Comparison of ENCODE assay signal across 1 cellular context in the genomic region with DNA sequence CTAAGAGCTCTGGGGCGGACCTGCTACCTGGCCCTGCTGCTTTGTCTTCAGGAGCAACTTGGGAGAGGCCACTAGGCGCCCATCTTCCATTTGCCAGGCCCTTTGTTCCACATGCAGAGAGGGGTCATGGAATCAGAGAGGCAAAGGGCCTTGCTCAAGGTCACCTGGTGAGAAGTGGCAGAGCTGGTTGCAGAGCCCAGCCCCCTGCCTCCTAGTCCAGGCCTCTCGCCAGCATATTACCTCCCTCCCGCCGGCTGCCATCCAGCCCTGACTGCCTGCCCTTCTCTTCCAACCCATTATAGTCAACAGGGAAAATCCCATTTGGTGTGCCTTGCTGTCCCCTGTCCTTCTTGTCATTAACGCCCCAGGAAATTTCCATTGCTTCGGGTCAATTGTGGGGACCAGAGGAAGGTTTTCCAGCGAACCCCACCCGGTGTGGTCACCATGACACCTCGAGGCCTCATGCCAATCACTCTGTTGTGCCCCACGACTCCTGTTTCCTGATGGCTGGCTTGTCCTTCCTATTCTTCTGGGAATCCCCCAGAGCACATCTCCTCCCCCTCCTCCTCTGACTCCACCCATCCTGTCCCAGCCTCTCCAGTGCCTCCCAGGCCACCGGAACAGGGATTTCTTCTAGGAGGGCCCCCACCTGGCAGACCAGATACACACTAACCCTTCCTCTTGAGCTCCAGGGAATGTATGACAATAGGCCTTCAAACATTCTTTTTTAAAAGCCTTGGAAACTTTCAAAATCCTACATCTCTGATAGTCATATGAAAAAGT.
TF ChIP-seq lines count a peak whose summit lies in the region.

No MANE protein-coding gene starts in this region.

TF ChIP-seq in GM23338, 12 proteins besides CTCF, POLR2A, EP300 and RAD21 (continued from another document):
- TF ChIP-seq, protein P1, sequence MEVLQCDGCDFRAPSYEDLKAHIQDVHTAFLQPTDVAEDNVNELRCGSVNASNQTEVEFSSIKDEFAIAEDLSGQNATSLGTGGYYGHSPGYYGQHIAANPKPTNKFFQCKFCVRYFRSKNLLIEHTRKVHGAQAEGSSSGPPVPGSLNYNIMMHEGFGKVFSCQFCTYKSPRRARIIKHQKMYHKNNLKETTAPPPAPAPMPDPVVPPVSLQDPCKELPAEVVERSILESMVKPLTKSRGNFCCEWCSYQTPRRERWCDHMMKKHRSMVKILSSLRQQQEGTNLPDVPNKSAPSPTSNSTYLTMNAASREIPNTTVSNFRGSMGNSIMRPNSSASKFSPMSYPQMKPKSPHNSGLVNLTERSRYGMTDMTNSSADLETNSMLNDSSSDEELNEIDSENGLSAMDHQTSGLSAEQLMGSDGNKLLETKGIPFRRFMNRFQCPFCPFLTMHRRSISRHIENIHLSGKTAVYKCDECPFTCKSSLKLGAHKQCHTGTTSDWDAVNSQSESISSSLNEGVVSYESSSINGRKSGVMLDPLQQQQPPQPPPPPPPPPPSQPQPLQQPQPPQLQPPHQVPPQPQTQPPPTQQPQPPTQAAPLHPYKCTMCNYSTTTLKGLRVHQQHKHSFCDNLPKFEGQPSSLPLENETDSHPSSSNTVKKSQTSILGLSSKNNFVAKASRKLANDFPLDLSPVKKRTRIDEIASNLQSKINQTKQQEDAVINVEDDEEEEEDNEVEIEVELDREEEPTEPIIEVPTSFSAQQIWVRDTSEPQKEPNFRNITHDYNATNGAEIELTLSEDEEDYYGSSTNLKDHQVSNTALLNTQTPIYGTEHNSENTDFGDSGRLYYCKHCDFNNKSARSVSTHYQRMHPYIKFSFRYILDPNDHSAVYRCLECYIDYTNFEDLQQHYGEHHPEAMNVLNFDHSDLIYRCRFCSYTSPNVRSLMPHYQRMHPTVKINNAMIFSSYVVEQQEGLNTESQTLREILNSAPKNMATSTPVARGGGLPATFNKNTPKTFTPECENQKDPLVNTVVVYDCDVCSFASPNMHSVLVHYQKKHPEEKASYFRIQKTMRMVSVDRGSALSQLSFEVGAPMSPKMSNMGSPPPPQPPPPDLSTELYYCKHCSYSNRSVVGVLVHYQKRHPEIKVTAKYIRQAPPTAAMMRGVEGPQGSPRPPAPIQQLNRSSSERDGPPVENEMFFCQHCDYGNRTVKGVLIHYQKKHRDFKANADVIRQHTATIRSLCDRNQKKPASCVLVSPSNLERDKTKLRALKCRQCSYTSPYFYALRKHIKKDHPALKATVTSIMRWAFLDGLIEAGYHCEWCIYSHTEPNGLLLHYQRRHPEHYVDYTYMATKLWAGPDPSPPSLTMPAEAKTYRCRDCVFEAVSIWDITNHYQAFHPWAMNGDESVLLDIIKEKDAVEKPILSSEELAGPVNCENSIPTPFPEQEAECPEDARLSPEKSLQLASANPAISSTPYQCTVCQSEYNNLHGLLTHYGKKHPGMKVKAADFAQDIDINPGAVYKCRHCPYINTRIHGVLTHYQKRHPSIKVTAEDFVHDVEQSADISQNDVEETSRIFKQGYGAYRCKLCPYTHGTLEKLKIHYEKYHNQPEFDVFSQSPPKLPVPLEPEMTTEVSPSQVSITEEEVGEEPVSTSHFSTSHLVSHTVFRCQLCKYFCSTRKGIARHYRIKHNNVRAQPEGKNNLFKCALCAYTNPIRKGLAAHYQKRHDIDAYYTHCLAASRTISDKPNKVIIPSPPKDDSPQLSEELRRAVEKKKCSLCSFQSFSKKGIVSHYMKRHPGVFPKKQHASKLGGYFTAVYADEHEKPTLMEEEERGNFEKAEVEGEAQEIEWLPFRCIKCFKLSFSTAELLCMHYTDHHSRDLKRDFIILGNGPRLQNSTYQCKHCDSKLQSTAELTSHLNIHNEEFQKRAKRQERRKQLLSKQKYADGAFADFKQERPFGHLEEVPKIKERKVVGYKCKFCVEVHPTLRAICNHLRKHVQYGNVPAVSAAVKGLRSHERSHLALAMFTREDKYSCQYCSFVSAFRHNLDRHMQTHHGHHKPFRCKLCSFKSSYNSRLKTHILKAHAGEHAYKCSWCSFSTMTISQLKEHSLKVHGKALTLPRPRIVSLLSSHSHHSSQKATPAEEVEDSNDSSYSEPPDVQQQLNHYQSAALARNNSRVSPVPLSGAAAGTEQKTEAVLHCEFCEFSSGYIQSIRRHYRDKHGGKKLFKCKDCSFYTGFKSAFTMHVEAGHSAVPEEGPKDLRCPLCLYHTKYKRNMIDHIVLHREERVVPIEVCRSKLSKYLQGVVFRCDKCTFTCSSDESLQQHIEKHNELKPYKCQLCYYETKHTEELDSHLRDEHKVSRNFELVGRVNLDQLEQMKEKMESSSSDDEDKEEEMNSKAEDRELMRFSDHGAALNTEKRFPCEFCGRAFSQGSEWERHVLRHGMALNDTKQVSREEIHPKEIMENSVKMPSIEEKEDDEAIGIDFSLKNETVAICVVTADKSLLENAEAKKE (CRISPR knock-in tag; IDR thresholded peaks at IDR 0.05), result no peak
- TF ChIP-seq, protein P2, sequence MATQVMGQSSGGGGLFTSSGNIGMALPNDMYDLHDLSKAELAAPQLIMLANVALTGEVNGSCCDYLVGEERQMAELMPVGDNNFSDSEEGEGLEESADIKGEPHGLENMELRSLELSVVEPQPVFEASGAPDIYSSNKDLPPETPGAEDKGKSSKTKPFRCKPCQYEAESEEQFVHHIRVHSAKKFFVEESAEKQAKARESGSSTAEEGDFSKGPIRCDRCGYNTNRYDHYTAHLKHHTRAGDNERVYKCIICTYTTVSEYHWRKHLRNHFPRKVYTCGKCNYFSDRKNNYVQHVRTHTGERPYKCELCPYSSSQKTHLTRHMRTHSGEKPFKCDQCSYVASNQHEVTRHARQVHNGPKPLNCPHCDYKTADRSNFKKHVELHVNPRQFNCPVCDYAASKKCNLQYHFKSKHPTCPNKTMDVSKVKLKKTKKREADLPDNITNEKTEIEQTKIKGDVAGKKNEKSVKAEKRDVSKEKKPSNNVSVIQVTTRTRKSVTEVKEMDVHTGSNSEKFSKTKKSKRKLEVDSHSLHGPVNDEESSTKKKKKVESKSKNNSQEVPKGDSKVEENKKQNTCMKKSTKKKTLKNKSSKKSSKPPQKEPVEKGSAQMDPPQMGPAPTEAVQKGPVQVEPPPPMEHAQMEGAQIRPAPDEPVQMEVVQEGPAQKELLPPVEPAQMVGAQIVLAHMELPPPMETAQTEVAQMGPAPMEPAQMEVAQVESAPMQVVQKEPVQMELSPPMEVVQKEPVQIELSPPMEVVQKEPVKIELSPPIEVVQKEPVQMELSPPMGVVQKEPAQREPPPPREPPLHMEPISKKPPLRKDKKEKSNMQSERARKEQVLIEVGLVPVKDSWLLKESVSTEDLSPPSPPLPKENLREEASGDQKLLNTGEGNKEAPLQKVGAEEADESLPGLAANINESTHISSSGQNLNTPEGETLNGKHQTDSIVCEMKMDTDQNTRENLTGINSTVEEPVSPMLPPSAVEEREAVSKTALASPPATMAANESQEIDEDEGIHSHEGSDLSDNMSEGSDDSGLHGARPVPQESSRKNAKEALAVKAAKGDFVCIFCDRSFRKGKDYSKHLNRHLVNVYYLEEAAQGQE (IDR thresholded peaks at IDR 0.05; ENCODE audit: unreplicated experiment), result no peak
- TF ChIP-seq NANOG (IDR thresholded peaks at IDR 0.05; ENCODE audit: borderline replicate concordance), result no peak
- no peak for TF ChIP-seq EZH2phosphoT487 (IDR thresholded peaks at IDR 0.05; ENCODE audit: unreplicated experiment)
- TF ChIP-seq, protein P3, sequence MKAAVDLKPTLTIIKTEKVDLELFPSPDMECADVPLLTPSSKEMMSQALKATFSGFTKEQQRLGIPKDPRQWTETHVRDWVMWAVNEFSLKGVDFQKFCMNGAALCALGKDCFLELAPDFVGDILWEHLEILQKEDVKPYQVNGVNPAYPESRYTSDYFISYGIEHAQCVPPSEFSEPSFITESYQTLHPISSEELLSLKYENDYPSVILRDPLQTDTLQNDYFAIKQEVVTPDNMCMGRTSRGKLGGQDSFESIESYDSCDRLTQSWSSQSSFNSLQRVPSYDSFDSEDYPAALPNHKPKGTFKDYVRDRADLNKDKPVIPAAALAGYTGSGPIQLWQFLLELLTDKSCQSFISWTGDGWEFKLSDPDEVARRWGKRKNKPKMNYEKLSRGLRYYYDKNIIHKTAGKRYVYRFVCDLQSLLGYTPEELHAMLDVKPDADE (IDR thresholded peaks at IDR 0.05), result no peak
